ENCODE assay signal across 14 cellular contexts in genomic region chr4:10082459-10083272, GRCh38. TPM values are rescaled to one million over a fixed set of nuclear protein-coding genes. Genes with fewer than 3 reads are reported as not detected.
DNase-seq lines count a peak whose midpoint lies in the region; ATAC-seq, FAIRE-seq and TF ChIP-seq lines count a peak whose summit lies in the region.
"Had no signal": no experiment of that assay in that cellular context is flagged by ENCODE, and none has a peak within 500 bp of the region (broad histone marks: within the 10 kb centered on the region; RNA-seq: fewer than 3 reads in every experiment).

No MANE protein-coding gene starts in this region.

- H3K27me3 ChIP-seq in mammary epithelial cell (ENCODE audit: insufficient read depth, low read length): no peaks in the 10 kb centered on the region
- H3K27me3 ChIP-seq: colonic mucosa, esophagus squamous epithelium had no signal

- H2AFZ ChIP-seq in mammary epithelial cell (ENCODE audit: low read depth, low read length): no peak overlapping the region

- no peaks in the 10 kb centered on the region for H3K9me3 ChIP-seq in kidney (ENCODE audit: control insufficient read depth in 1 of 2, low read length in 2 of 2)
- no peaks in the 10 kb centered on the region for H3K9me3 ChIP-seq in mammary epithelial cell (replicated peaks; ENCODE audit: insufficient read depth, low read length)
- H3K9me3 ChIP-seq: colonic mucosa, esophagus squamous epithelium had no signal

- CTCF ChIA-PET in activated CD8-positive, alpha-beta memory T cell treated with anti-CD3 and anti-CD28 coated beads, Interleukin-2, amount 10 ng/mL, durations not matched to agents 7 days and 5 days (lab: Charles Lee): no interaction called here
- CTCF ChIA-PET in activated B cell treated with CpG ODN at 0.5 μM for 24 hours (lab: Charles Lee) (no interaction called here), mammary epithelial cell (lab: Charles Lee; ENCODE audit: low non-redundant PET) (no interaction called here)

- no peaks in the 10 kb centered on the region for H4K20me1 ChIP-seq in mammary epithelial cell (ENCODE audit: insufficient read depth, low read length)

- no peak overlapping the region for H3K27ac Mint-ChIP-seq in activated CD8-positive, alpha-beta memory T cell treated with anti-CD3 and anti-CD28 coated beads, Interleukin-2, amount 10 ng/mL, durations not matched to agents 7 days and 5 days
- no peak overlapping the region for H3K27ac Mint-ChIP-seq in activated B cell treated with CpG ODN at 0.5 μM for 24 hours
- H3K27ac Mint-ChIP-seq in stimulated activated effector memory CD8-positive, alpha-beta T cell treated with anti-CD3 and anti-CD28 coated beads, Interleukin-12 subunit alpha, Interleukin-12 subunit beta, amount 100 ng/mL, for 72 hours: peak overlapping the region; percentile 75

- BruUV-seq in mammary epithelial cell (replicated peaks; lab: Mats Ljungman, UMichigan): no TSS peak

- H3K4me1 ChIP-seq in kidney (ENCODE audit: control insufficient read depth in 1 of 2, insufficient read depth in 1 of 2, low read depth in 1 of 2, low read length in 2 of 2) (peaks cover 0 to 10% of the 10 kb centered on the region in 2 donors), mammary epithelial cell (ENCODE audit: insufficient read depth, low read length) (peaks cover 3% of the 10 kb centered on the region)
- H3K4me1 ChIP-seq: colonic mucosa had no signal

- no peaks in the 10 kb centered on the region for H3K4me1 Mint-ChIP-seq in activated CD8-positive, alpha-beta memory T cell treated with anti-CD3 and anti-CD28 coated beads, Interleukin-2, amount 10 ng/mL, durations not matched to agents 7 days and 5 days
- no peaks in the 10 kb centered on the region for H3K4me1 Mint-ChIP-seq in activated B cell treated with CpG ODN at 0.5 μM for 24 hours
- peaks cover 7% of the 10 kb centered on the region for H3K4me1 Mint-ChIP-seq in stimulated activated effector memory CD8-positive, alpha-beta T cell treated with anti-CD3 and anti-CD28 coated beads, Interleukin-12 subunit alpha, Interleukin-12 subunit beta, amount 100 ng/mL, for 72 hours

- H3K27ac ChIP-seq in kidney (ENCODE audit: low read depth in 2 of 2, low read length in 2 of 2) (no peak overlapping the region), mammary epithelial cell (ENCODE audit: insufficient read depth, low read depth, low read length) (no peak overlapping the region)
- H3K27ac ChIP-seq: colonic mucosa, esophagus squamous epithelium had no signal

- H3K4me3 Mint-ChIP-seq in activated CD8-positive, alpha-beta memory T cell treated with anti-CD3 and anti-CD28 coated beads, Interleukin-2, amount 10 ng/mL, durations not matched to agents 7 days and 5 days: no peak overlapping the region
- no peak overlapping the region for H3K4me3 Mint-ChIP-seq in activated B cell treated with CpG ODN at 0.5 μM for 24 hours
- no peak overlapping the region for H3K4me3 Mint-ChIP-seq in stimulated activated effector memory CD8-positive, alpha-beta T cell treated with anti-CD3 and anti-CD28 coated beads, Interleukin-12 subunit alpha, Interleukin-12 subunit beta, amount 100 ng/mL, for 72 hours

- POLR2A ChIA-PET in activated B cell treated with CpG ODN at 0.5 μM for 24 hours (lab: Charles Lee): no interaction called here

- H3K9me3 Mint-ChIP-seq in activated CD8-positive, alpha-beta memory T cell treated with anti-CD3 and anti-CD28 coated beads, Interleukin-2, amount 10 ng/mL, durations not matched to agents 7 days and 5 days (ENCODE audit: low read depth): no peaks in the 10 kb centered on the region
- H3K9me3 Mint-ChIP-seq in activated B cell treated with CpG ODN at 0.5 μM for 24 hours: no peaks in the 10 kb centered on the region
- H3K9me3 Mint-ChIP-seq in stimulated activated effector memory CD8-positive, alpha-beta T cell treated with anti-CD3 and anti-CD28 coated beads, Interleukin-12 subunit alpha, Interleukin-12 subunit beta, amount 100 ng/mL, for 72 hours: no peaks in the 10 kb centered on the region

- H3K9ac ChIP-seq in kidney (ENCODE audit: low read length in 2 of 2) (no peak overlapping the region), mammary epithelial cell (ENCODE audit: insufficient read depth, low read length) (no peak overlapping the region)

- H3K27me3 Mint-ChIP-seq in activated CD8-positive, alpha-beta memory T cell treated with anti-CD3 and anti-CD28 coated beads, Interleukin-2, amount 10 ng/mL, durations not matched to agents 7 days and 5 days: no peaks in the 10 kb centered on the region
- no peaks in the 10 kb centered on the region for H3K27me3 Mint-ChIP-seq in activated B cell treated with CpG ODN at 0.5 μM for 24 hours

- ATAC-seq in activated CD8-positive, alpha-beta memory T cell treated with anti-CD3 and anti-CD28 coated beads, Interleukin-2, amount 10 ng/mL, durations not matched to agents 7 days and 5 days: no peak
- ATAC-seq in activated B cell treated with CpG ODN at 0.5 μM for 24 hours (ENCODE audit: low read depth): no peak
- no peak for ATAC-seq in stimulated activated effector memory CD8-positive, alpha-beta T cell treated with anti-CD3 and anti-CD28 coated beads, Interleukin-12 subunit alpha, Interleukin-12 subunit beta, amount 100 ng/mL, for 72 hours
- ATAC-seq in GM18858 (IDR thresholded peaks at IDR 0.05; ENCODE audit: unreplicated experiment): no peak
- ATAC-seq: Panc1 had no signal

- TF ChIP-seq CTCF in activated B cell treated with CpG ODN at 0.5 μM for 24 hours (IDR thresholded peaks at IDR 0.05) (no peak), kidney (IDR thresholded peaks at IDR 0.05; ENCODE audit: borderline replicate concordance, extremely low read depth, insufficient read depth) (no peak), mammary epithelial cell (conservative IDR thresholded peaks at IDR 0.05 in 1 of 2, IDR thresholded peaks at IDR 0.05 in 1 of 2; ENCODE audit: extremely low read depth in 1 of 2, insufficient read depth in 1 of 2, low read depth in 1 of 2, low read length in 2 of 2) (no peak)

- in situ Hi-C loops in mammary epithelial cell (cut with MboI; ENCODE audit: low sequenced_read_pairs in 2 of 2): no loop called here

- H3K79me2 ChIP-seq in mammary epithelial cell (ENCODE audit: insufficient read depth, low read length): peaks cover 85% of the 10 kb centered on the region

- H3K36me3 ChIP-seq in kidney (ENCODE audit: control insufficient read depth in 1 of 2, insufficient read depth in 2 of 2, low read length in 2 of 2): peaks cover 70 to 86% of the 10 kb centered on the region in 2 donors
- H3K36me3 ChIP-seq in mammary epithelial cell (ENCODE audit: insufficient read depth, low read length): peaks cover 65% of the 10 kb centered on the region

- no peak for FAIRE-seq in kidney (lab: Jason Lieb, UNC)

- H3K4me3 ChIP-seq in kidney (ENCODE audit: low read length in 2 of 2): no peak overlapping the region
- no peak overlapping the region for H3K4me3 ChIP-seq in mammary epithelial cell (replicated peaks in 1 of 3; ENCODE audit: insufficient read depth in 1 of 3, low read depth in 2 of 3, low read length in 3 of 3)
- H3K4me3 ChIP-seq: colonic mucosa, esophagus squamous epithelium had no signal

- intact Hi-C loops in activated B cell treated with CpG ODN at 0.5 μM for 24 hours (cut with micrococcal nuclease): no loop called here
- intact Hi-C loops in kidney (cut with DNase I): no loop called here
- intact Hi-C loops in mammary epithelial cell (cut with micrococcal nuclease): no loop called here

- 92% methylated on average over 16 of the region's 20 CpGs for WGBS in mammary epithelial cell (ENCODE audit: low coverage, missing lambda C conversion rate)

- dilution Hi-C loops in mammary epithelial cell (cut with HindIII; ENCODE audit: low sequenced_read_pairs): no loop called here

- no peak overlapping the region for H3K4me2 ChIP-seq in mammary epithelial cell (ENCODE audit: insufficient read depth, low read depth, low read length)

- DNase-seq in activated CD8-positive, alpha-beta memory T cell treated with anti-CD3 and anti-CD28 coated beads for 24 hours: peak; percentile 52
- no peak for DNase-seq in activated CD8-positive, alpha-beta memory T cell treated with anti-CD3 and anti-CD28 coated beads, Interleukin-2, amount 10 ng/mL, durations not matched to agents 7 days and 5 days
- DNase-seq in activated B cell treated with CpG ODN at 0.5 μM for 24 hours (peak; percentile 11), kidney (peak; percentile 51), mammary epithelial cell (no peak), MV-4-11 (lab: John Stamatoyannopoulos, UW) (no peak)
- no peak for DNase-seq in stimulated activated effector memory CD8-positive, alpha-beta T cell treated with anti-CD3 and anti-CD28 coated beads, Interleukin-12 subunit alpha, Interleukin-12 subunit beta, amount 100 ng/mL, for 72 hours (ENCODE audit: low spot score in 2 of 2)
- DNase-seq: ACHN; colonic mucosa; esophagus squamous epithelium; NCI-H1092; stimulated activated CD4-positive, alpha-beta T cell treated with anti-CD3 and anti-CD28 coated beads, Interleukin-12 subunit alpha, Interleukin-12 subunit beta, amount 100 ng/mL, for 4 hours had no signal

- H3K36me3 Mint-ChIP-seq in activated CD8-positive, alpha-beta memory T cell treated with anti-CD3 and anti-CD28 coated beads, Interleukin-2, amount 10 ng/mL, durations not matched to agents 7 days and 5 days: peaks cover 65% of the 10 kb centered on the region
- peaks cover 99% of the 10 kb centered on the region for H3K36me3 Mint-ChIP-seq in activated B cell treated with CpG ODN at 0.5 μM for 24 hours (ENCODE audit: low read depth)
- H3K36me3 Mint-ChIP-seq in stimulated activated effector memory CD8-positive, alpha-beta T cell treated with anti-CD3 and anti-CD28 coated beads, Interleukin-12 subunit alpha, Interleukin-12 subunit beta, amount 100 ng/mL, for 72 hours: peaks cover 100% of the 10 kb centered on the region

RNA-seq across cellular contexts. Expression of gene WDR1, which starts 33.9 kb away (rescaled TPM):
- 100 to 1,000 TPM; 481 to 538 TPM for total RNA-seq in activated CD8-positive, alpha-beta memory T cell treated with anti-CD3 and anti-CD28 coated beads, Interleukin-2, amount 10 ng/mL, durations not matched to agents 7 days and 5 days
- 337 and 348 TPM in 2 replicates for total RNA-seq in activated B cell treated with CpG ODN at 0.5 μM for 24 hours
- 313 TPM for total RNA-seq in kidney
- 176 TPM for polyA plus RNA-seq in kidney (ENCODE audit: insufficient read depth, low read depth, low replicate concordance)
- 100 to 1,000 TPM; 384 to 470 TPM for total RNA-seq in mammary epithelial cell
- 466 TPM for polyA plus RNA-seq in mammary epithelial cell
- 713 TPM for polyA minus RNA-seq in mammary epithelial cell

Comparison
In these comparisons a context has a peak if more than half of its experiments do, and no peak if none do; other contexts are left out.
1. DNase-seq: peak in activated CD8-positive, alpha-beta memory T cell treated with anti-CD3 and anti-CD28 coated beads for 24 hours (single experiment), activated B cell treated with CpG ODN at 0.5 μM for 24 hours (single experiment) and kidney (single experiment); none in activated CD8-positive, alpha-beta memory T cell treated with anti-CD3 and anti-CD28 coated beads, Interleukin-2, amount 10 ng/mL, durations not matched to agents 7 days and 5 days (single experiment), stimulated activated effector memory CD8-positive, alpha-beta T cell treated with anti-CD3 and anti-CD28 coated beads, Interleukin-12 subunit alpha, Interleukin-12 subunit beta, amount 100 ng/mL, for 72 hours (0 of 2), mammary epithelial cell (single experiment) and MV-4-11 (single experiment).